8 cellular contexts compared by ENCODE assay signal in the genomic region with DNA sequence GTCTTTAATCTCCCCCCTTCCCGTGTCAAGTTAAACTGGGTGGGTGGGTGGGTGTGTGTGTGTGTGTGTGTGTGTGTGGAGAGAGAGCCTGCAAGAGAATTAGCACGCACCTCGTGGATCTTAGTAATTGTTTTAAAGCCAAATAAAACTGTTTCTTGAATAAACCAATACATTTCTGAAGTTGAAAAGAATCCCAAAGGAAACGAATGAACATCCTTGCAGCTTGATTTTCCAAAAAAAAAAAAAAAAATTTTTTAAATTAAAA. TPM values are rescaled to one million over a fixed set of nuclear protein-coding genes. Genes with fewer than 3 reads are reported as not detected.
DNase-seq lines count a peak whose midpoint lies in the region; ATAC-seq, FAIRE-seq and TF ChIP-seq lines count a peak whose summit lies in the region.

No MANE protein-coding gene starts in this region.

- no peaks in the 10 kb centered on the region for H3K27me3 Mint-ChIP-seq in CD14-positive monocyte (ENCODE audit: low read depth in 3 of 3)
- no peaks in the 10 kb centered on the region for H3K27me3 Mint-ChIP-seq in IgD-negative memory B cell
- H3K27me3 Mint-ChIP-seq in MCF 10A (ENCODE audit: insufficient read depth, unreplicated experiment), result no peaks in the 10 kb centered on the region

- H3K9me3 ChIP-seq in muscle layer of duodenum (ENCODE audit: control insufficient read depth in 1 of 2, low read length in 2 of 2), result no peaks in the 10 kb centered on the region

- intact Hi-C loops in CD14-positive monocyte (cut with micrococcal nuclease), result loop anchor here in 1 of 2 donors (10.0 kb wide), 1 partner anchor 57 kb away; a partner anchor contains a TSS
- intact Hi-C loops in MCF 10A (cut with micrococcal nuclease), result no loop called here

- peak overlapping the region; percentile 65 to 88 for H3K4me3 Mint-ChIP-seq in CD14-positive monocyte
- peak overlapping the region in 3 of 4 donors; percentile 96 to 100 (median 99) for H3K4me3 Mint-ChIP-seq in IgD-negative memory B cell
- H3K4me3 Mint-ChIP-seq in MCF 10A (ENCODE audit: unreplicated experiment), result peak overlapping the region; percentile 73

- POLR2A ChIA-PET in MCF 10A (lab: Yijun Ruan, JAX), result interaction anchor here (0.6 to 15.3 kb wide), 18 partner anchors 10 to 203 kb away, joined by 3 to 328 read pairs (median 7); a partner anchor contains a TSS

- H3K27ac Mint-ChIP-seq in CD14-positive monocyte (peak overlapping the region in 5 of 7 donors; percentile 45 to 91 (median 70)), IgD-negative memory B cell (peak overlapping the region in 2 of 3 donors; percentile 96 to 100), MCF 10A (ENCODE audit: low read depth, unreplicated experiment) (peak overlapping the region; percentile 95)

- no peak for DNase-seq in CD14-positive monocyte (ENCODE audit: low spot score)
- DNase-seq in MCF 10A (ENCODE audit: unreplicated experiment), result no peak
- no peak for DNase-seq in RCC 7860 (ENCODE audit: low spot score)
- no peak for DNase-seq in ACHN
- no peak for DNase-seq in EL

- peak overlapping the region in 1 of 2 donors; percentile 85 for H3K4me3 ChIP-seq in muscle layer of duodenum (ENCODE audit: low read depth in 1 of 2, low read length in 2 of 2)

- peaks cover 15 to 22% of the 10 kb centered on the region in 2 donors for H3K4me1 ChIP-seq in muscle layer of duodenum (ENCODE audit: control insufficient read depth in 1 of 2, insufficient read depth in 2 of 2, low read length in 2 of 2)

- in situ Hi-C loops in ACHN (cut with HindIII; ENCODE audit: low pct_ligation_motif_present, low pct_unique_long_range_greater_than_20kb, low sequenced_read_pairs), result no loop called here

- no peak for FAIRE-seq in RCC 7860 (lab: Jason Lieb, UNC)

- H3K4me1 Mint-ChIP-seq in CD14-positive monocyte, result peaks cover 19% of the 10 kb centered on the region
- H3K4me1 Mint-ChIP-seq in IgD-negative memory B cell, result peaks cover 32 to 59% (median 33%) of the 10 kb centered on the region in 3 donors
- peaks cover 20% of the 10 kb centered on the region for H3K4me1 Mint-ChIP-seq in MCF 10A (ENCODE audit: insufficient read depth, unreplicated experiment)

- CTCF ChIA-PET in MCF 10A (lab: Yijun Ruan, JAX), result interaction anchor here (1.4 kb wide), 1 partner anchor 98 kb away, joined by 5 read pairs; a partner anchor contains a TSS

- H3K9me3 Mint-ChIP-seq in CD14-positive monocyte (peaks cover 0 to 2% (median 0%) of the 10 kb centered on the region in 7 donors), IgD-negative memory B cell (peaks cover 0 to 2% (median 0%) of the 10 kb centered on the region in 3 donors), MCF 10A (ENCODE audit: unreplicated experiment) (no peaks in the 10 kb centered on the region)

- TF ChIP-seq CTCF in CD14-positive monocyte (IDR thresholded peaks at IDR 0.05) (no peak), MCF 10A (IDR thresholded peaks at IDR 0.05; ENCODE audit: unreplicated experiment) (no peak)

- peak overlapping the region; percentile 88 for H3K27ac ChIP-seq in muscle layer of duodenum (ENCODE audit: low read length)

- no peak for ATAC-seq in HG02642 (IDR thresholded peaks at IDR 0.05; ENCODE audit: poor library complexity, unreplicated experiment)

- H3K27me3 ChIP-seq in muscle layer of duodenum (ENCODE audit: low read depth, low read length), result no peaks in the 10 kb centered on the region

- H3K36me3 Mint-ChIP-seq in CD14-positive monocyte (no peaks in the 10 kb centered on the region), IgD-negative memory B cell (peaks cover 1% of the 10 kb centered on the region), MCF 10A (ENCODE audit: insufficient read depth, unreplicated experiment) (peaks cover 20% of the 10 kb centered on the region)

- peaks cover 0 to 6% of the 10 kb centered on the region in 2 donors for H3K36me3 ChIP-seq in muscle layer of duodenum (ENCODE audit: control insufficient read depth in 1 of 2, insufficient read depth in 2 of 2, low read length in 2 of 2)

- BruUV-seq in MCF 10A (replicated peaks; lab: Mats Ljungman, UMichigan), result no TSS peak

RNA-seq across cellular contexts. Expression of a gene that starts 0.4 kb away (rescaled TPM):
- polyA plus RNA-seq in CD14-positive monocyte (1 to 10 TPM; 1.6 to 2.2 TPM), IgD-negative memory B cell (4.7 TPM)
- 8.4 and 9.8 TPM in 2 replicates for total RNA-seq in MCF 10A (2022)

RNA-seq across cellular contexts. Expression of a gene that starts 35.6 kb away (rescaled TPM):
- polyA plus RNA-seq in CD14-positive monocyte (10 to 100 TPM; 30.7 to 31.3 TPM), IgD-negative memory B cell (67.2 TPM)
- total RNA-seq in MCF 10A (2022), result 13.7 and 19.4 TPM in 2 replicates

RNA-seq across cellular contexts. Expression of a gene that starts 59.1 kb away (rescaled TPM):
- polyA plus RNA-seq in CD14-positive monocyte, result not detected
- polyA plus RNA-seq in IgD-negative memory B cell, result not detected
- total RNA-seq in MCF 10A (2022), result not detected in 2 replicates
